ENCODE assay signal across 13 cellular contexts in the genomic region with DNA sequence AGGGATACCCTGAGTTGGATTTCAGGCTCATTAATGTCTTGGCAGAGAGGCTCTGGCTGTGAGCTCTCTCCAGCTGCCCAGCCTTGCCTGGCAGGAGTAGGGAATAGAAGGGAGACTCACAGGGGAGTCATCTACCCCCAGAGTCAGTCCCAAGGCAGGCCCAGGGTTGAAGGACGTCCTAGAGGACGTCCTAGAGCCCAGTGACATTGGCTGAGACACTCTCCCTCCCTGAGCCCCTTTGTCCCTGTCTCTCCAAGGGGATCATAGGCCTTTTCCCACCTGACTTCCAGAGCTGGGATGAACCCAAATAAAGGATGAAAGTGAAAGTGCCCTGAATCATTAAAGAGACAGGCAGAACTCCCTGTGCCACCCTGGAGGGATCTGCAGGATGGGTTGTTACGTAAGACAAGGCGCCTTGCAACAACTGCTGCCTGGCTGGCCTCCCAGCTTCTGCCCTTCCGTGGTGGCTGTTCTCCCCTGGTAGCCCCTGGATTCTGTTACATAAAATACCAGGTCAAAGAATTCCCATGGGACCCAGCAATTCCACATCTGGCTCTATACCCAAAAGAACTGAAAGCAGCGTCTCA. TPM values are rescaled to one million over a fixed set of nuclear protein-coding genes. Genes with fewer than 3 reads are reported as not detected.
DNase-seq lines count a peak whose midpoint lies in the region; ATAC-seq and TF ChIP-seq lines count a peak whose summit lies in the region.
"Had no signal": no experiment of that assay in that cellular context is flagged by ENCODE, and none has a peak within 500 bp of the region (broad histone marks: within the 10 kb centered on the region; RNA-seq: fewer than 3 reads in every experiment).

No MANE protein-coding gene starts in this region.

- H2AFZ ChIP-seq in MM.1S (ENCODE audit: low read length) = no peak overlapping the region

- peak overlapping the region; percentile 91 for H3K27ac ChIP-seq in rectal smooth muscle tissue (ENCODE audit: low read depth, low read length)
- no peak overlapping the region for H3K27ac ChIP-seq in MM.1S (ENCODE audit: low read length)
- H3K27ac ChIP-seq: body of pancreas had no signal

- no peaks in the 10 kb centered on the region for H3K79me2 ChIP-seq in MM.1S (ENCODE audit: low read length)

- ATAC-seq in T-helper 17 cell (no peak), GM21360 (IDR thresholded peaks at IDR 0.05; ENCODE audit: unreplicated experiment) (no peak)
- ATAC-seq: body of pancreas, esophagus mucosa, left colon had no signal

- H3K27me3 ChIP-seq in rectal smooth muscle tissue (ENCODE audit: control insufficient read depth, insufficient read depth, low read length) (no peaks in the 10 kb centered on the region), MM.1S (replicated peaks; ENCODE audit: insufficient read depth, low read length) (no peaks in the 10 kb centered on the region)
- H3K27me3 ChIP-seq: body of pancreas had no signal

- H3K27ac Mint-ChIP-seq in T-helper 17 cell = no peak overlapping the region

- peaks cover 38% of the 10 kb centered on the region for H3K4me1 ChIP-seq in rectal smooth muscle tissue (ENCODE audit: control insufficient read depth, insufficient read depth, low read length)
- peaks cover 20% of the 10 kb centered on the region for H3K4me1 ChIP-seq in MM.1S (ENCODE audit: low read length)
- H3K4me1 ChIP-seq: body of pancreas had no signal

- no peaks in the 10 kb centered on the region for H3K9me3 ChIP-seq in T-helper 17 cell (ENCODE audit: control insufficient read depth, low read length, poor library complexity, severe bottlenecking)
- no peaks in the 10 kb centered on the region for H3K9me3 ChIP-seq in MM.1S (replicated peaks; ENCODE audit: insufficient read depth, low read length)
- H3K9me3 ChIP-seq: body of pancreas had no signal

- H3K4me3 Mint-ChIP-seq in T-helper 17 cell = peak overlapping the region; percentile 21

- H3K4me1 Mint-ChIP-seq in T-helper 17 cell = peaks cover 10% of the 10 kb centered on the region

- H3K4me2 ChIP-seq in MM.1S (ENCODE audit: low read depth, low read length) = no peak overlapping the region

- DNase-seq in GM03348 (ENCODE audit: low spot score) (peak; percentile 55), T-helper 17 cell (no peak), globus pallidus (ENCODE audit: low spot score) (peak; percentile 70), NCI-H187 (lab: John Stamatoyannopoulos, UW) (no peak), CD1c-positive myeloid dendritic cell (ENCODE audit: extremely low spot score) (no peak), MM.1S (no peak)
- DNase-seq: Karpas-422 had no signal

- H3K9me2 ChIP-seq in MM.1S (replicated peaks; ENCODE audit: insufficient read depth, low read length) = no peaks in the 10 kb centered on the region

- H3F3A ChIP-seq in MM.1S (ENCODE audit: insufficient read depth, low read length) = no peaks in the 10 kb centered on the region

- H3K4me3 ChIP-seq in rectal smooth muscle tissue (ENCODE audit: low read length) (no peak overlapping the region), MM.1S (ENCODE audit: low read length) (no peak overlapping the region)
- H3K4me3 ChIP-seq: body of pancreas had no signal

- H3K9ac ChIP-seq in rectal smooth muscle tissue (ENCODE audit: low read length) (no peak overlapping the region), MM.1S (ENCODE audit: low read length) (no peak overlapping the region)

- H3K27me3 Mint-ChIP-seq in T-helper 17 cell = peaks cover 44% of the 10 kb centered on the region

- H3K36me3 ChIP-seq in rectal smooth muscle tissue (ENCODE audit: control insufficient read depth, insufficient read depth, low read length) (no peaks in the 10 kb centered on the region), MM.1S (replicated peaks; ENCODE audit: insufficient read depth, low read length) (no peaks in the 10 kb centered on the region)

- H4K20me1 ChIP-seq in MM.1S (ENCODE audit: insufficient read depth, low read length) = no peaks in the 10 kb centered on the region

- TF ChIP-seq CTCF in MM.1S (IDR thresholded peaks at IDR 0.05; ENCODE audit: low read length) = no peak

- peaks cover 7% of the 10 kb centered on the region for H3K36me3 Mint-ChIP-seq in T-helper 17 cell (ENCODE audit: low read depth)

RNA-seq across cellular contexts. Expression of gene SIRPA, which starts 53.6 kb away (rescaled TPM):
- total RNA-seq in T-helper 17 cell = 1 to 10 TPM in 1 of 2 donors, under 1 TPM in 1; 0.86 to 2.6 TPM
- total RNA-seq: T-helper 2 cell treated with Interferon-gamma antibody and Interleukin-4, amounts not matched to agents 100 ng/mL and 5 ng/mL, for 36 hours had no signal

Comparison
In these comparisons a context has a peak if more than half of its experiments do, and no peak if none do; other contexts are left out.
1. DNase-seq: peak in GM03348 (single experiment) and globus pallidus (single experiment); none in T-helper 17 cell (0 of 3), NCI-H187 (0 of 2), CD1c-positive myeloid dendritic cell (single experiment) and MM.1S (single experiment).